ENCODE assay signal across 9 cellular contexts in genomic region chr9:107491081-107492053, GRCh38. TPM values are rescaled to one million over a fixed set of nuclear protein-coding genes. Genes with fewer than 3 reads are reported as not detected.
DNase-seq lines count a peak whose midpoint lies in the region; FAIRE-seq and TF ChIP-seq lines count a peak whose summit lies in the region.
"Had no signal": no experiment of that assay in that cellular context is flagged by ENCODE, and none has a peak within 500 bp of the region (broad histone marks: within the 10 kb centered on the region; RNA-seq: fewer than 3 reads in every experiment).

No MANE protein-coding gene starts in this region.

- peak overlapping the region; percentile 87 for H3K27ac Mint-ChIP-seq in Caco-2 (ENCODE audit: unreplicated experiment)
- peak overlapping the region; percentile 63 for H3K27ac Mint-ChIP-seq in activated T-helper 1 cell treated with anti-CD3 and anti-CD28 coated beads, Interleukin-12 subunit alpha, Interleukin-12 subunit beta, Interleukin-2, Interleukin-4 antibody, amounts not matched to agents 30 ng/mL and 10 ng/mL and 1 ng/mL, durations not matched to agents 14 hours and 24 hours and 36 hours

- H3K4me1 Mint-ChIP-seq in Caco-2 (ENCODE audit: low read depth, unreplicated experiment) = peaks cover 7% of the 10 kb centered on the region
- peaks cover 5% of the 10 kb centered on the region for H3K4me1 Mint-ChIP-seq in activated T-helper 1 cell treated with anti-CD3 and anti-CD28 coated beads, Interleukin-12 subunit alpha, Interleukin-12 subunit beta, Interleukin-2, Interleukin-4 antibody, amounts not matched to agents 30 ng/mL and 10 ng/mL and 1 ng/mL, durations not matched to agents 14 hours and 24 hours and 36 hours (ENCODE audit: low read depth)

- TF ChIP-seq POLR2A in H54 (IDR thresholded peaks at IDR 0.05; ENCODE audit: low read depth, low read length) = no peak

- no peak overlapping the region for H3K9ac ChIP-seq in parathyroid adenoma

- H3K4me1 ChIP-seq in Caco-2 (peaks cover 12% of the 10 kb centered on the region), right atrium auricular region (peaks cover 0 to 25% of the 10 kb centered on the region in 2 donors), parathyroid adenoma (no peaks in the 10 kb centered on the region)

- H3K36me3 ChIP-seq in Caco-2 (ENCODE audit: control insufficient read depth, insufficient read depth, low read length) (no peaks in the 10 kb centered on the region), right atrium auricular region (peaks cover 21% of the 10 kb centered on the region), parathyroid adenoma (ENCODE audit: control insufficient read depth, insufficient read depth, low read length) (no peaks in the 10 kb centered on the region)

- TF ChIP-seq CTCF in Caco-2 (IDR thresholded peaks at IDR 0.05; ENCODE audit: insufficient read depth in 1 of 2, low read depth in 1 of 2, low read length in 1 of 2, severe bottlenecking in 1 of 2, unreplicated experiment in 1 of 2) = no peak
- no peak for TF ChIP-seq CTCF in right atrium auricular region (IDR thresholded peaks at IDR 0.05)
- TF ChIP-seq CTCF in parathyroid adenoma (IDR thresholded peaks at IDR 0.05) = no peak

- H3K4me3 ChIP-seq in Caco-2 (ENCODE audit: low read depth, low read length) (no peak overlapping the region), right atrium auricular region (peak overlapping the region; percentile 48 to 76), parathyroid adenoma (ENCODE audit: low read depth, low read length) (peak overlapping the region; percentile 61)

- no peaks in the 10 kb centered on the region for H3K27me3 ChIP-seq in Caco-2 (replicated peaks; ENCODE audit: control insufficient read depth, insufficient read depth, low read length)
- H3K27me3 ChIP-seq in right atrium auricular region = no peaks in the 10 kb centered on the region
- no peaks in the 10 kb centered on the region for H3K27me3 ChIP-seq in parathyroid adenoma (ENCODE audit: control insufficient read depth, insufficient read depth, low read length)

- peaks cover 20% of the 10 kb centered on the region for H3K36me3 Mint-ChIP-seq in Caco-2 (ENCODE audit: insufficient read depth, unreplicated experiment)
- no peaks in the 10 kb centered on the region for H3K36me3 Mint-ChIP-seq in activated T-helper 1 cell treated with anti-CD3 and anti-CD28 coated beads, Interleukin-12 subunit alpha, Interleukin-12 subunit beta, Interleukin-2, Interleukin-4 antibody, amounts not matched to agents 30 ng/mL and 10 ng/mL and 1 ng/mL, durations not matched to agents 14 hours and 24 hours and 36 hours (ENCODE audit: low read depth)

- H2AFZ ChIP-seq in parathyroid adenoma = peak overlapping the region; percentile 54

- BruUV-seq in Caco-2 (replicated peaks; lab: Mats Ljungman, UMichigan) = no TSS peak

- no peak for FAIRE-seq in H54 (lab: Jason Lieb, UNC)

- peak overlapping the region; percentile 79 for H3K4me3 Mint-ChIP-seq in Caco-2 (ENCODE audit: unreplicated experiment)
- H3K4me3 Mint-ChIP-seq in activated T-helper 1 cell treated with anti-CD3 and anti-CD28 coated beads, Interleukin-12 subunit alpha, Interleukin-12 subunit beta, Interleukin-2, Interleukin-4 antibody, amounts not matched to agents 30 ng/mL and 10 ng/mL and 1 ng/mL, durations not matched to agents 14 hours and 24 hours and 36 hours = peak overlapping the region; percentile 51

- CTCF ChIA-PET in Caco-2 (lab: Charles Lee) = interaction anchor here (0.7 kb wide), 1 partner anchor 146 kb away, joined by 3 read pairs; no protein-coding TSS in a partner anchor

- peak overlapping the region; percentile 75 for H3K4me2 ChIP-seq in parathyroid adenoma (ENCODE audit: low read length)

- H3K9me3 ChIP-seq in Caco-2 (no peaks in the 10 kb centered on the region), right atrium auricular region (no peaks in the 10 kb centered on the region), parathyroid adenoma (ENCODE audit: control insufficient read depth, low read length) (no peaks in the 10 kb centered on the region)

- H3K27me3 Mint-ChIP-seq in Caco-2 (ENCODE audit: insufficient read depth, unreplicated experiment) = peaks cover 4% of the 10 kb centered on the region
- peaks cover 62% of the 10 kb centered on the region for H3K27me3 Mint-ChIP-seq in activated T-helper 1 cell treated with anti-CD3 and anti-CD28 coated beads, Interleukin-12 subunit alpha, Interleukin-12 subunit beta, Interleukin-2, Interleukin-4 antibody, amounts not matched to agents 30 ng/mL and 10 ng/mL and 1 ng/mL, durations not matched to agents 14 hours and 24 hours and 36 hours (ENCODE audit: insufficient read depth)

- H3K27ac ChIP-seq in right atrium auricular region (peak overlapping the region; percentile 96 to 97), parathyroid adenoma (peak overlapping the region; percentile 4)

- no peak for DNase-seq in Caco-2
- no peak for DNase-seq in activated T-helper 1 cell treated with anti-CD3 and anti-CD28 coated beads, Interleukin-12 subunit alpha, Interleukin-12 subunit beta, Interleukin-2, Interleukin-4 antibody, amounts not matched to agents 30 ng/mL and 10 ng/mL and 1 ng/mL, durations not matched to agents 14 hours and 24 hours and 36 hours (ENCODE audit: low spot score)
- peak; percentile 73 for DNase-seq in right atrium auricular region (ENCODE audit: low spot score)
- no peak for DNase-seq in stimulated activated CD4-positive, alpha-beta T cell treated with anti-CD3 and anti-CD28 coated beads, Interleukin-1b, Interleukin-23, amount 100 ng/mL, for 48 hours
- DNase-seq in stimulated activated CD8-positive, alpha-beta memory T cell treated with anti-CD3 and anti-CD28 coated beads, Interleukin-4, amount 100 ng/mL, for 48 hours = no peak
- no peak for DNase-seq in H54 (ENCODE audit: insufficient read length, low spot score)
- no peak for DNase-seq in mucosa of gallbladder (ENCODE audit: low spot score)
- DNase-seq: T1000 had no signal

- intact Hi-C loops in Caco-2 (cut with micrococcal nuclease; ENCODE audit: unreplicated experiment) = loop anchor here (5.0 kb wide), 1 partner anchor 301 kb away; no protein-coding TSS in a partner anchor
- intact Hi-C loops in activated T-helper 1 cell treated with anti-CD3 and anti-CD28 coated beads, Interleukin-12 subunit alpha, Interleukin-12 subunit beta, Interleukin-2, Interleukin-4 antibody, amounts not matched to agents 30 ng/mL and 10 ng/mL and 1 ng/mL, durations not matched to agents 14 hours and 24 hours and 36 hours (cut with micrococcal nuclease) = no loop called here

- no peaks in the 10 kb centered on the region for H3K9me3 Mint-ChIP-seq in Caco-2 (ENCODE audit: unreplicated experiment)
- no peaks in the 10 kb centered on the region for H3K9me3 Mint-ChIP-seq in activated T-helper 1 cell treated with anti-CD3 and anti-CD28 coated beads, Interleukin-12 subunit alpha, Interleukin-12 subunit beta, Interleukin-2, Interleukin-4 antibody, amounts not matched to agents 30 ng/mL and 10 ng/mL and 1 ng/mL, durations not matched to agents 14 hours and 24 hours and 36 hours

- POLR2A ChIA-PET in Caco-2 (lab: Charles Lee) = no interaction called here

- no peaks in the 10 kb centered on the region for H3K79me2 ChIP-seq in parathyroid adenoma

RNA-seq across cellular contexts. Expression of gene KLF4, which starts 1.8 kb away (rescaled TPM):
- total RNA-seq in Caco-2 (2022) (4.9 and 7.2 TPM in 2 replicates), right atrium auricular region (10 to 100 TPM; 62.9 to 95.5 TPM), mucosa of gallbladder (21.8 TPM)
- total RNA-seq in activated T-helper 1 cell treated with anti-CD3 and anti-CD28 coated beads, Interleukin-12 subunit alpha, Interleukin-12 subunit beta, Interleukin-2, Interleukin-4 antibody, amounts not matched to agents 30 ng/mL and 10 ng/mL and 1 ng/mL, durations not matched to agents 14 hours and 24 hours and 36 hours = 2.3 and 3.3 TPM in 2 replicates
